Comparison of ENCODE assay signal across 31 cellular contexts in genomic region chr10:14906765-14907164, GRCh38. TPM values are rescaled to one million over a fixed set of nuclear protein-coding genes. Genes with fewer than 3 reads are reported as not detected.
"Had no signal": no experiment of that assay in that cellular context is flagged by ENCODE, and none has a peak within 500 bp of the region (broad histone marks: within the 10 kb centered on the region; RNA-seq: fewer than 3 reads in every experiment).

No MANE protein-coding gene starts in this region.

- H3K4me3 ChIP-seq: adrenal gland, Peyer's patch, SJSA1 had no signal

- H3K9me3 Mint-ChIP-seq: activated naive CD4-positive, alpha-beta T cell treated with anti-CD3 and anti-CD28 coated beads, Interleukin-2, amount 50 U/mL, for 24 hours; activated T-helper 17 cell treated with anti-CD3 and anti-CD28 coated beads, Interleukin-2, amount 50 U/mL, for 72 hours; T-helper 1 cell treated with Interleukin-12 subunit alpha and Interleukin-12 subunit beta and Interleukin-4 antibody, amounts not matched to agents 30 μg/mL and 1 μg/mL, for 36 hours had no signal

- DNase-seq: activated CD4-positive, alpha-beta T cell treated with anti-CD3 and anti-CD28 coated beads, Interleukin-2, amount 10 ng/mL, durations not matched to agents 24 days and 14 days; activated CD4-positive, alpha-beta T cell treated with anti-CD3 and anti-CD28 coated beads, Interleukin-2, amount 50 U/mL, for 4 hours; activated CD8-positive, alpha-beta T cell treated with anti-CD3 and anti-CD28 coated beads for 36 hours; activated effector memory CD4-positive, alpha-beta T cell treated with anti-CD3 and anti-CD28 coated beads, Interleukin-2, amount 50 U/mL, for 16 hours; activated naive CD4-positive, alpha-beta T cell; activated T-cell treated with anti-CD3 and anti-CD28 coated beads, Interleukin-2, amount 50 U/mL, for 1 hour; activated T-cell treated with anti-CD3 and anti-CD28 coated beads, Interleukin-2, amount 50 U/mL, for 72 hours; adrenal gland; caudate nucleus; NCI-H1105; NCI-H1417 treated with DMSO at 0.1 percent for 48 hours; NCI-H1694; NCI-H1930; NCI-H2081 treated with DMSO at 0.1 percent for 48 hours; NCI-H345; NCI-H524 treated with DMSO at 0.1 percent for 48 hours; Peyer's patch; RPMI8226; SHP77 treated with DMSO at 0.1 percent for 48 hours; SK-N-SH had no signal

- H3K27ac Mint-ChIP-seq: activated CD4-positive, alpha-beta T cell treated with anti-CD3 and anti-CD28 coated beads, Interleukin-2, amount 10 ng/mL, durations not matched to agents 24 days and 14 days; activated T-cell treated with anti-CD3 and anti-CD28 coated beads, Interleukin-2, amount 50 U/mL, for 72 hours; activated T-helper 17 cell treated with anti-CD3 and anti-CD28 coated beads, Interleukin-2, amount 50 U/mL, for 72 hours; brain had no signal

- FAIRE-seq: bronchial epithelial cell, colon, TTC549 had no signal

- H3K27me3 Mint-ChIP-seq: activated CD4-positive, alpha-beta T cell treated with anti-CD3 and anti-CD28 coated beads, Interleukin-2, amount 10 ng/mL, durations not matched to agents 24 days and 14 days; activated CD8-positive, alpha-beta T cell treated with anti-CD3 and anti-CD28 coated beads for 36 hours; activated naive CD4-positive, alpha-beta T cell treated with anti-CD3 and anti-CD28 coated beads, Interleukin-2, amount 50 U/mL, for 24 hours; activated T-helper 17 cell treated with anti-CD3 and anti-CD28 coated beads, Interleukin-2, amount 50 U/mL, for 72 hours; brain had no signal

- H3K9me2 ChIP-seq: SK-N-SH had no signal

- H3K27ac ChIP-seq: adrenal gland, Peyer's patch, SJSA1 had no signal

- H3K4me1 Mint-ChIP-seq: activated T-helper 17 cell treated with anti-CD3 and anti-CD28 coated beads, Interleukin-2, amount 50 U/mL, for 72 hours; brain had no signal

- H3K4me3 Mint-ChIP-seq: activated CD4-positive, alpha-beta T cell treated with anti-CD3 and anti-CD28 coated beads, Interleukin-2, amount 10 ng/mL, durations not matched to agents 24 days and 14 days; activated CD8-positive, alpha-beta T cell treated with anti-CD3 and anti-CD28 coated beads for 36 hours; activated naive CD4-positive, alpha-beta T cell treated with anti-CD3 and anti-CD28 coated beads, Interleukin-2, amount 50 U/mL, for 24 hours; activated T-cell treated with anti-CD3 and anti-CD28 coated beads, Interleukin-2, amount 50 U/mL, for 72 hours; activated T-helper 17 cell treated with anti-CD3 and anti-CD28 coated beads, Interleukin-2, amount 50 U/mL, for 72 hours; brain; T-helper 1 cell treated with Interleukin-12 subunit alpha and Interleukin-12 subunit beta and Interleukin-4 antibody, amounts not matched to agents 30 μg/mL and 1 μg/mL, for 36 hours; T-helper 2 cell treated with Interferon-gamma antibody and Interleukin-4, amounts not matched to agents 5 μg/mL and 100 μg/mL, for 36 hours had no signal

- H3K4me1 ChIP-seq: adrenal gland, Peyer's patch, SJSA1 had no signal

- H3K9ac ChIP-seq: SK-N-SH had no signal

- ATAC-seq: activated CD8-positive, alpha-beta T cell treated with anti-CD3 and anti-CD28 coated beads for 36 hours; activated T-cell treated with anti-CD3 and anti-CD28 coated beads, Interleukin-2, amount 50 U/mL, for 72 hours; activated T-helper 17 cell treated with anti-CD3 and anti-CD28 coated beads, Interleukin-2, amount 50 U/mL, for 72 hours had no signal

- H3K4me2 ChIP-seq: SK-N-SH had no signal

- H3K27me3 ChIP-seq: adrenal gland, Peyer's patch, SJSA1 had no signal

- H3K9me3 ChIP-seq: adrenal gland, Peyer's patch, SJSA1, SK-N-SH had no signal

RNA-seq across cellular contexts. Expression of gene MEIG1, which starts 52.4 kb away (rescaled TPM):
- total RNA-seq: activated CD4-positive, alpha-beta T cell treated with anti-CD3 and anti-CD28 coated beads, Interleukin-2, amount 10 ng/mL, durations not matched to agents 24 days and 14 days; bronchial epithelial cell; cerebellum; NCI-H460; Peyer's patch; SJSA1 had no signal
